In genomic region chr1:210989949-210990348, GRCh38 we compare ENCODE assay signal across 17 cellular contexts.
"Had no signal": no experiment of that assay in that cellular context is flagged by ENCODE, and none has a peak within 500 bp of the region (broad histone marks: within the 10 kb centered on the region; RNA-seq: fewer than 3 reads in every experiment).

No MANE protein-coding gene starts in this region.

- DNase-seq: colonic mucosa; dermis blood vessel endothelial cell; esophagus squamous epithelium; foreskin fibroblast; glutamatergic neuron; left colon; mesendoderm; naive B cell; psoas muscle; retina; right lobe of liver; stimulated activated CD4-positive, alpha-beta T cell treated with anti-CD3 and anti-CD28 coated beads, Interleukin-4, amount 100 ng/mL, for 1 hour; stimulated activated CD8-positive, alpha-beta memory T cell treated with anti-CD3 and anti-CD28 coated beads, Interleukin-4, amount 100 ng/mL, for 48 hours; stimulated activated naive CD8-positive, alpha-beta T cell treated with anti-CD3 and anti-CD28 coated beads, Interleukin-15, amount 100 ng/mL, for 72 hours; testis had no signal

- ATAC-seq: gastroesophageal sphincter; left colon; psoas muscle; right lobe of liver; stimulated activated effector memory CD8-positive, alpha-beta T cell treated with anti-CD3 and anti-CD28 coated beads, Interleukin-12 subunit alpha, Interleukin-12 subunit beta, amount 100 ng/mL, for 72 hours; stimulated activated naive CD8-positive, alpha-beta T cell treated with anti-CD3 and anti-CD28 coated beads, Interleukin-15, amount 100 ng/mL, for 72 hours had no signal
